ENCODE assay signal across 18 cellular contexts in genomic region chr5:91491229-91491628, GRCh38.
"Had no signal": no experiment of that assay in that cellular context is flagged by ENCODE, and none has a peak within 500 bp of the region (broad histone marks: within the 10 kb centered on the region; RNA-seq: fewer than 3 reads in every experiment).

No MANE protein-coding gene starts in this region.

- H3K27me3 ChIP-seq: SJCRH30 had no signal

- DNase-seq: Karpas-422, KBM-7, MG63, NCI-H1092 treated with DMSO at 0.1 percent for 48 hours, NCI-H1436 treated with DMSO at 0.1 percent for 48 hours, NCI-H1694, NCI-H187 treated with DMSO at 0.1 percent for 48 hours, NCI-H2029 treated with DMSO at 0.1 percent for 48 hours, NCI-H2171 treated with DMSO at 0.1 percent for 48 hours, NCI-H2227 treated with DMSO at 0.1 percent for 48 hours, NCI-H524, NCI-H526 treated with DMSO at 0.1 percent for 48 hours, NCI-H748 treated with DMSO at 0.1 percent for 48 hours, SHP77 treated with DMSO at 0.1 percent for 48 hours, SJCRH30, T-helper 1 cell had no signal

- H3K27ac ChIP-seq: SJCRH30 had no signal

- H3K36me3 ChIP-seq: MG63, SJCRH30 had no signal

- ATAC-seq: Right ventricle myocardium inferior, SK-N-SH treated with all-trans-retinoic acid at 6 μM for 48 hours had no signal

- H3K9me3 ChIP-seq: MG63, SJCRH30 had no signal

- H3K4me3 ChIP-seq: MG63, SJCRH30 had no signal

- H3K4me1 ChIP-seq: SJCRH30 had no signal
